8 cellular contexts compared by ENCODE assay signal in genomic region chr17:27379863-27380533, GRCh38.
DNase-seq lines count a peak whose midpoint lies in the region; ATAC-seq and TF ChIP-seq lines count a peak whose summit lies in the region.

No MANE protein-coding gene starts in this region.

- no CpG with 5 or more reads among the region's 21 CpGs for whole genome bisulfite sequencing in mesendoderm (ENCODE audit: extremely low coverage, insufficient coverage, low lambda C conversion rate)

- no peak overlapping the region for H3K4me2 ChIP-seq in mesendoderm (ENCODE audit: low read length)

- H3K27me3 Mint-ChIP-seq in type B pancreatic cell, result peaks cover 4% of the 10 kb centered on the region

- no peak overlapping the region for H3K4me3 Mint-ChIP-seq in type B pancreatic cell

- no peak overlapping the region for H3K9ac ChIP-seq in mesendoderm (ENCODE audit: low read length)

- peak; percentile 76 to 84 for ATAC-seq in lower lobe of right lung

- peaks cover 9% of the 10 kb centered on the region for H3K4me1 Mint-ChIP-seq in type B pancreatic cell (ENCODE audit: unreplicated experiment)

- no peak overlapping the region for H3K23ac ChIP-seq in mesendoderm (ENCODE audit: low read length)

- no peak overlapping the region for H3K4ac ChIP-seq in mesendoderm (ENCODE audit: low read depth, low read length)

- H3K4me1 ChIP-seq in lower lobe of right lung, result peaks cover 15% of the 10 kb centered on the region
- no peaks in the 10 kb centered on the region for H3K4me1 ChIP-seq in mesendoderm (ENCODE audit: control insufficient read depth, low read depth, low read length)

- H2BK120ac ChIP-seq in mesendoderm (ENCODE audit: low read depth, low read length), result no peak overlapping the region

- H3K56ac ChIP-seq in mesendoderm (ENCODE audit: low read length), result no peak overlapping the region

- no peak overlapping the region for H4K5ac ChIP-seq in mesendoderm (ENCODE audit: low read length)

- H3K9me3 Mint-ChIP-seq in type B pancreatic cell, result no peaks in the 10 kb centered on the region

- DNase-seq in DMS79 treated with DMSO at 0.1 percent for 48 hours (lab: John Stamatoyannopoulos, UW) (peak; percentile 16), DMS79 (lab: John Stamatoyannopoulos, UW) (no peak), cerebellar cortex (ENCODE audit: low spot score) (peak; percentile 35), lower lobe of right lung (peak; percentile 77), type B pancreatic cell (ENCODE audit: extremely low spot score, unreplicated experiment) (no peak), SW 1271 (lab: John Stamatoyannopoulos, UW) (no peak), mesendoderm (no peak)
- no peak for DNase-seq in activated CD4-positive, alpha-beta T cell treated with anti-CD3 and anti-CD28 coated beads for 1 hour

- H2AK5ac ChIP-seq in mesendoderm (ENCODE audit: low read length), result no peak overlapping the region

- intact Hi-C loops in lower lobe of right lung (cut with DNase I), result no loop called here

- no peaks in the 10 kb centered on the region for H3K79me2 ChIP-seq in mesendoderm (ENCODE audit: control insufficient read depth, insufficient read depth, low read length)

- no peak overlapping the region for H2BK5ac ChIP-seq in mesendoderm (ENCODE audit: low read length)

- TF ChIP-seq CTCF in lower lobe of right lung (IDR thresholded peaks at IDR 0.05) (no peak), type B pancreatic cell (conservative IDR thresholded peaks at IDR 0.05) (no peak)

- H3K27me3 ChIP-seq in lower lobe of right lung (ENCODE audit: low read depth) (no peaks in the 10 kb centered on the region), mesendoderm (ENCODE audit: insufficient read depth, low read length, poor library complexity) (no peaks in the 10 kb centered on the region)

- H3K36me3 ChIP-seq in lower lobe of right lung (no peaks in the 10 kb centered on the region), mesendoderm (ENCODE audit: control insufficient read depth, insufficient read depth, low read length) (no peaks in the 10 kb centered on the region)

- H3K27ac ChIP-seq in lower lobe of right lung, result no peak overlapping the region
- H3K27ac ChIP-seq in mesendoderm (ENCODE audit: low read depth, low read length), result no peak overlapping the region

- H4K8ac ChIP-seq in mesendoderm (ENCODE audit: low read depth, low read length), result no peak overlapping the region

- H3K18ac ChIP-seq in mesendoderm (ENCODE audit: low read length), result no peak overlapping the region

- peak overlapping the region; percentile 3 for H3K27ac Mint-ChIP-seq in type B pancreatic cell

- H2BK15ac ChIP-seq in mesendoderm (replicated peaks; ENCODE audit: low read depth), result no peak overlapping the region

- H3K36me3 Mint-ChIP-seq in type B pancreatic cell, result no peaks in the 10 kb centered on the region

- no peaks in the 10 kb centered on the region for H3K9me3 ChIP-seq in lower lobe of right lung

- H3K4me3 ChIP-seq in lower lobe of right lung (peak overlapping the region; percentile 40), mesendoderm (ENCODE audit: low read length) (no peak overlapping the region)

- H3K79me1 ChIP-seq in mesendoderm (ENCODE audit: low read length), result no peaks in the 10 kb centered on the region

Comparison
In these comparisons a context has a peak if more than half of its experiments do, and no peak if none do; other contexts are left out.
1. DNase-seq: peak in DMS79 treated with DMSO at 0.1 percent for 48 hours (single experiment), cerebellar cortex (single experiment) and lower lobe of right lung (single experiment); none in DMS79 (single experiment), type B pancreatic cell (single experiment), SW 1271 (0 of 2), activated CD4-positive, alpha-beta T cell treated with anti-CD3 and anti-CD28 coated beads for 1 hour (single experiment) and mesendoderm (single experiment).